In genomic region chr4:152836936-152837335, GRCh38 we compare ENCODE assay signal across 7 cellular contexts.
"Had no signal": no experiment of that assay in that cellular context is flagged by ENCODE, and none has a peak within 500 bp of the region (broad histone marks: within the 10 kb centered on the region; RNA-seq: fewer than 3 reads in every experiment).

No MANE protein-coding gene starts in this region.

- DNase-seq: H9, HCEC 1CT, KBM-7 had no signal

- H3K4me3 ChIP-seq: GM23338 had no signal

- ATAC-seq: GM23338 had no signal

- H3K27ac Mint-ChIP-seq: H9 had no signal

- FAIRE-seq: H1, H54, HTR-8/SVneo had no signal

- H3K4me2 ChIP-seq: GM23338 had no signal

- H3K4me3 Mint-ChIP-seq: GM23338, H9 had no signal

- H2AFZ ChIP-seq: GM23338 had no signal
